Comparison of ENCODE assay signal across 31 cellular contexts in the genomic region with DNA sequence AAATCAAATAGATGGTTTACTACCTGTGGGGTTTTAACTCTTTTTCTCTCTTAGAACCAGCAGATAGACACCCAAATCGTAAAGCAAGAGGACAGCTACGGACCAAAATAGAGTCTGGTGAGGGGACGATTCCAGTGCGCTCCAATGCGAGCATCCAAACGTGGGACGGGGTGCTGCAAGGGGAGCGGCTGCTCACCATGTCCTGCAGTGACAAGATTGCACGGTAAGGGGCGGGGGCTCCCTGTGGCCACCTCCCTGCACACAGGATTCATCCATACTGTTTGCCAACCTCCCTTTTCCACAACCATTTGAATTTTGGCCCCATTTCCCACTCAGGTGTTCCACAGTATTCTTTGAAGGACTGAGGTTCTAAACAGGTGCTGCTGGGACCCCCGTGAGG.
"Had no signal": no experiment of that assay in that cellular context is flagged by ENCODE, and none has a peak within 500 bp of the region (broad histone marks: within the 10 kb centered on the region; RNA-seq: fewer than 3 reads in every experiment).

No MANE protein-coding gene starts in this region.

- DNase-seq: activated effector memory CD4-positive, alpha-beta T cell treated with anti-CD3 and anti-CD28 coated beads, Interleukin-2, amount 50 U/mL, for 16 hours; activated effector memory CD4-positive, alpha-beta T cell treated with Interleukin-2 at 50 U/mL for 16 hours; activated gamma-delta T cell; activated gamma-delta T cell treated with Interleukin-2 at 50 U/mL for 16 hours; activated naive CD4-positive, alpha-beta T cell; activated naive CD4-positive, alpha-beta T cell treated with anti-CD3 and anti-CD28 coated beads for 36 hours; activated naive CD4-positive, alpha-beta T cell treated with anti-CD3 and anti-CD28 coated beads, Interleukin-2, amount 10 ng/mL, durations not matched to agents 7 days and 5 days; activated naive CD4-positive, alpha-beta T cell treated with anti-CD3 and anti-CD28 coated beads, Interleukin-2, amount 50 U/mL, for 16 hours; activated naive CD4-positive, alpha-beta T cell treated with Interleukin-2 at 50 U/mL for 16 hours; activated naive CD8-positive, alpha-beta T cell treated with anti-CD3 and anti-CD28 coated beads for 36 hours; activated naive CD8-positive, alpha-beta T cell treated with anti-CD3 and anti-CD28 coated beads, Interleukin-2, amount 10 ng/mL, durations not matched to agents 7 days and 5 days; activated naive CD8-positive, alpha-beta T cell treated with anti-CD3 and anti-CD28 coated beads, Interleukin-2, amount 50 U/mL, for 24 hours; activated T-cell treated with anti-CD3 and anti-CD28 coated beads, Interleukin-2, amount 50 U/mL, for 24 hours; activated T-cell treated with anti-CD3 and anti-CD28 coated beads, Interleukin-2, amount 50 U/mL, for 4 hours; activated T-cell treated with anti-CD3 and anti-CD28 coated beads, Interleukin-2, amount 50 U/mL, for 48 hours; activated T-cell treated with anti-CD3 and anti-CD28 coated beads, Interleukin-2, amount 50 U/mL, for 72 hours; adrenal gland; amniotic stem cell; amygdala; anterior cingulate cortex; aorta; body of pancreas; brain microvascular endothelial cell; caudate nucleus; central memory CD4-positive, alpha-beta T cell; cerebellar nuclear complex had no signal

- H3K4me3 ChIP-seq: adrenal gland, ascending aorta, body of pancreas, breast epithelium, cardiac muscle cell had no signal

- H3K27ac ChIP-seq: adrenal gland, ascending aorta, body of pancreas, brain microvascular endothelial cell, breast epithelium, cardiac muscle cell had no signal

- ATAC-seq: activated naive CD4-positive, alpha-beta T cell treated with anti-CD3 and anti-CD28 coated beads, Interleukin-2, amount 50 U/mL, for 72 hours; activated naive CD8-positive, alpha-beta T cell treated with anti-CD3 and anti-CD28 coated beads, Interleukin-2, amount 50 U/mL, for 24 hours; activated T-cell treated with anti-CD3 and anti-CD28 coated beads, Interleukin-2, amount 50 U/mL, for 4 hours; activated T-cell treated with anti-CD3 and anti-CD28 coated beads, Interleukin-2, amount 50 U/mL, for 72 hours; activated T-helper 17 cell treated with anti-CD3 and anti-CD28 coated beads, Interleukin-2, amount 50 U/mL, for 72 hours; body of pancreas had no signal

- H3K27me3 ChIP-seq: adrenal gland, ascending aorta, body of pancreas, brain microvascular endothelial cell, breast epithelium, cardiac muscle cell had no signal

- H3K4me1 ChIP-seq: adrenal gland, ascending aorta, body of pancreas, breast epithelium had no signal
